Comparison of ENCODE assay signal across 9 cellular contexts in the genomic region with DNA sequence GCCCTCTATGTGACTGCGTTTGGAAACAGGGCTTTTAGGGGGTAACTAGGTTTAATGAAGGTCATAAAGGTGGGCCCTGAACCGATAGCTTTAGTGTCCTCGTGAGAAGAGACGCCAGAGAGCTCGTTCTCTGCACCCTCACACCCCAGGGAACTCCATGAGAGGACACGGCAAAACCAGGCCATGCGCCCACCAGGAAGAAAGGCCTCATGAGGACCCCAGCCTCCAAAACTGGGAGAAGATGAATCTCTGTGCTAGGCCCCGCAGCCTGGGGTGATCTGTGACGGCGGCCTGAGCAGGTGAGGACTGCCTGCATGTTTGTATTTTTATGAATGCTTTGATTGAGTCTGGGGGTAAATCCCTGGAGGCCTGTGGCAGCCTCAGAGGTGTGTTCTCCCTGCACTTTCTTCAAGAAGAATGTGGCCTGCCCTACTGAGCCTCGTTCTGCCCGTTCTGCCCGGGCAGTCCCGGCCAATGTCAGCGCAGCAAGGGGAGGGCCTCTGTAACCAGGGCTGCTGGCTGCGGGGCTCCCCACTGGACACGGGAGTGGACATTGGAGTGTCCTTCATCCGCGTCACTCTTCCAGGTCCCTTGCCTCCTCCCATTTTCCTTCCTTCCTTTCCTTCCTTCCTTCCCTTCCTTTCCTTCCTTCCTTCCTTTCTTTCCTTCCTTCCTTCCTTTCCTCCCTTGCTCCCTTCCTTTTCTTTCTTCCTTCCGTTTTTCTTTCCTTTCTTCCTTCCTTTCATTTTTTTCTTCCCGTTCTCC. TPM values are rescaled to one million over a fixed set of nuclear protein-coding genes. Genes with fewer than 3 reads are reported as not detected.
DNase-seq lines count a peak whose midpoint lies in the region; ATAC-seq and TF ChIP-seq lines count a peak whose summit lies in the region.
"Had no signal": no experiment of that assay in that cellular context is flagged by ENCODE, and none has a peak within 500 bp of the region (broad histone marks: within the 10 kb centered on the region; RNA-seq: fewer than 3 reads in every experiment).

No MANE protein-coding gene starts in this region.

- H3K4me3 ChIP-seq in ascending aorta (no peak overlapping the region), mesodermal cell (ENCODE audit: extremely low read depth, insufficient read depth, low read length, poor library complexity, severe bottlenecking) (no peak overlapping the region)

- H3K9me3 ChIP-seq in ascending aorta, result no peaks in the 10 kb centered on the region
- H3K9me3 ChIP-seq in mesodermal cell (ENCODE audit: control insufficient read depth, low read length), result no peaks in the 10 kb centered on the region

- H3K36me3 ChIP-seq in ascending aorta (peaks cover 17 to 28% of the 10 kb centered on the region in 2 donors), mesodermal cell (ENCODE audit: control insufficient read depth, insufficient read depth, low read length) (peaks cover 5% of the 10 kb centered on the region)

- no peaks in the 10 kb centered on the region for H3K27me3 ChIP-seq in ascending aorta

- intact Hi-C loops in Right ventricle myocardium inferior (cut with DNase I) (no loop called here), left cardiac atrium (cut with DNase I) (no loop called here), ascending aorta (cut with DNase I) (no loop called here)

- H3K27ac ChIP-seq in ascending aorta (peak overlapping the region; percentile 79 to 90), mesodermal cell (ENCODE audit: low read depth, low read length, severe bottlenecking) (peak overlapping the region; percentile 79)

- H3K4me1 ChIP-seq in ascending aorta, result peaks cover 0 to 14% of the 10 kb centered on the region in 2 donors
- H3K4me1 ChIP-seq in mesodermal cell (ENCODE audit: control insufficient read depth, insufficient read depth, low read length, poor library complexity, severe bottlenecking), result peaks cover 33% of the 10 kb centered on the region

- ATAC-seq in Right ventricle myocardium inferior, result no peak
- no peak for ATAC-seq in left cardiac atrium
- ATAC-seq in GM21717 (IDR thresholded peaks at IDR 0.05; ENCODE audit: unreplicated experiment), result no peak
- ATAC-seq in GM21737 (IDR thresholded peaks at IDR 0.05; ENCODE audit: unreplicated experiment), result no peak
- ATAC-seq in HG03342 (IDR thresholded peaks at IDR 0.05; ENCODE audit: unreplicated experiment), result no peak
- no peak for ATAC-seq in HG03045 (IDR thresholded peaks at IDR 0.05; ENCODE audit: unreplicated experiment)

- no peak for TF ChIP-seq CTCF in ascending aorta (IDR thresholded peaks at IDR 0.05)

- DNase-seq in Right ventricle myocardium inferior (ENCODE audit: missing footprints) (peak; percentile 60), left cardiac atrium (no peak), ascending aorta (ENCODE audit: low spot score in 2 of 2) (no peak)
- DNase-seq: C1 segment of cervical spinal cord had no signal

- 90 to 93% methylated on average over 17 to 21 of the region's 21 CpGs for WGBS in mesodermal cell (ENCODE audit: insufficient coverage in 2 of 2), 2 experiments

RNA-seq across cellular contexts. Expression of gene RNF213, which starts 6.8 kb away (rescaled TPM):
- total RNA-seq in Right ventricle myocardium inferior, result 28.6 TPM
- 10 to 100 TPM; 43.4 to 48.4 TPM for total RNA-seq in left cardiac atrium
- 155 TPM for total RNA-seq in ascending aorta
- polyA plus RNA-seq in mesodermal cell (2013, experiment 1 of 2), result 44.4 TPM
- polyA plus RNA-seq in mesodermal cell (2013, experiment 2 of 2), result 29.7 TPM

RNA-seq across cellular contexts. Expression of gene SLC26A11, which starts 33.6 kb away (rescaled TPM):
- total RNA-seq in Right ventricle myocardium inferior (3.9 TPM), left cardiac atrium (1 to 10 TPM; 6.4 to 6.6 TPM), ascending aorta (25.8 TPM)
- 20.4 TPM for polyA plus RNA-seq in mesodermal cell (2013, experiment 1 of 2)
- polyA plus RNA-seq in mesodermal cell (2013, experiment 2 of 2), result 15.6 TPM

RNA-seq across cellular contexts. Expression of gene SGSH, which starts 33.7 kb away (rescaled TPM):
- 12.4 TPM for total RNA-seq in Right ventricle myocardium inferior
- 10 to 100 TPM; 18.0 to 23.0 TPM for total RNA-seq in left cardiac atrium
- 50.9 TPM for total RNA-seq in ascending aorta
- polyA plus RNA-seq in mesodermal cell (2013, experiment 1 of 2), result 30.4 TPM
- polyA plus RNA-seq in mesodermal cell (2013, experiment 2 of 2), result 19.2 TPM
